8 cellular contexts compared by ENCODE assay signal in the genomic region with DNA sequence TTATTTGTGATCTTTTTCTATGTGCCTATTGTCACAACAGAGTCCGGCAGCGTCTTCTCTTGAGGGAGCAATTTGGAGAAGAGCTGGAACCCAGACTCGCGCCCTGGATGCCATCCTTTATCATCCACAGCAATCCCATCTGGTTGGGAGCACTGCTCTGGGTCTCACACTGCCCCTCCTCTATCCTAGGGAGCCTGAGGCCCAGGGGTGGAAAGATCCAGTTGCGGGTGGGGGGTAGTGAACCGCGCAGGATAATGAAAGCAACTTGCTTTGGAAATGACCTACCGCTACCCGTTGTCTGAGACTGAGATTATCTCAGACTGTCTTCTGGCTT. TPM values are rescaled to one million over a fixed set of nuclear protein-coding genes. Genes with fewer than 3 reads are reported as not detected.
DNase-seq lines count a peak whose midpoint lies in the region; ATAC-seq and TF ChIP-seq lines count a peak whose summit lies in the region.

No MANE protein-coding gene starts in this region.

- no peaks in the 10 kb centered on the region for H3K9me3 ChIP-seq in adipocyte (ENCODE audit: control insufficient read depth, low read length)
- no peaks in the 10 kb centered on the region for H3K9me3 ChIP-seq in thoracic aorta

- no peak for ATAC-seq in activated CD8-positive, alpha-beta memory T cell treated with anti-CD3 and anti-CD28 coated beads, Interleukin-2, amount 10 ng/mL, durations not matched to agents 7 days and 5 days
- ATAC-seq in thoracic aorta (ENCODE audit: insufficient number of reproducible peaks, low FRiP score, low read depth) (no peak), left lobe of liver (no peak), GM19351 (IDR thresholded peaks at IDR 0.05; ENCODE audit: unreplicated experiment) (no peak)

- peak overlapping the region; percentile 57 to 76 for H3K27ac ChIP-seq in thoracic aorta

- H3K9ac ChIP-seq in adipocyte (ENCODE audit: low read length), result peak overlapping the region; percentile 97

- no peaks in the 10 kb centered on the region for H3K27me3 Mint-ChIP-seq in activated CD8-positive, alpha-beta memory T cell treated with anti-CD3 and anti-CD28 coated beads, Interleukin-2, amount 10 ng/mL, durations not matched to agents 7 days and 5 days

- peaks cover 52% of the 10 kb centered on the region for H3K4me1 Mint-ChIP-seq in activated CD8-positive, alpha-beta memory T cell treated with anti-CD3 and anti-CD28 coated beads, Interleukin-2, amount 10 ng/mL, durations not matched to agents 7 days and 5 days

- H3K36me3 ChIP-seq in adipocyte (ENCODE audit: control insufficient read depth, insufficient read depth, low read length, severe bottlenecking) (peaks cover 18% of the 10 kb centered on the region), thoracic aorta (no peaks in the 10 kb centered on the region)

- peak overlapping the region; percentile 94 for H3K4me3 Mint-ChIP-seq in activated CD8-positive, alpha-beta memory T cell treated with anti-CD3 and anti-CD28 coated beads, Interleukin-2, amount 10 ng/mL, durations not matched to agents 7 days and 5 days

- H3K36me3 Mint-ChIP-seq in activated CD8-positive, alpha-beta memory T cell treated with anti-CD3 and anti-CD28 coated beads, Interleukin-2, amount 10 ng/mL, durations not matched to agents 7 days and 5 days, result peaks cover 16% of the 10 kb centered on the region

- no peaks in the 10 kb centered on the region for H3K27me3 ChIP-seq in adipocyte (replicated peaks; ENCODE audit: control insufficient read depth, insufficient read depth, low read length)
- H3K27me3 ChIP-seq in thoracic aorta (replicated peaks; ENCODE audit: insufficient read depth), result no peaks in the 10 kb centered on the region

- H3K27ac Mint-ChIP-seq in activated CD8-positive, alpha-beta memory T cell treated with anti-CD3 and anti-CD28 coated beads, Interleukin-2, amount 10 ng/mL, durations not matched to agents 7 days and 5 days, result peak overlapping the region; percentile 95

- TF ChIP-seq CTCF in thoracic aorta (IDR thresholded peaks at IDR 0.05), result no peak

- CTCF ChIA-PET in activated CD8-positive, alpha-beta memory T cell treated with anti-CD3 and anti-CD28 coated beads, Interleukin-2, amount 10 ng/mL, durations not matched to agents 7 days and 5 days (lab: Charles Lee), result interaction anchor here (1.4 to 7.4 kb wide), 5 partner anchors 9 to 125 kb away, joined by 3 to 66 read pairs (median 27); a partner anchor contains a TSS

- no peak for DNase-seq in activated CD8-positive, alpha-beta memory T cell treated with anti-CD3 and anti-CD28 coated beads, Interleukin-2, amount 10 ng/mL, durations not matched to agents 7 days and 5 days
- DNase-seq in activated CD8-positive, alpha-beta memory T cell treated with anti-CD3 and anti-CD28 coated beads for 24 hours, result no peak
- DNase-seq in adipocyte (ENCODE audit: low read depth) (peak; percentile 52), kidney tubule cell (ENCODE audit: low spot score) (peak; percentile 28), thoracic aorta (ENCODE audit: low spot score) (no peak), GM19240 (ENCODE audit: insufficient read length, low spot score) (no peak), left lobe of liver (ENCODE audit: low spot score) (no peak)

- H3K4me3 ChIP-seq in adipocyte (ENCODE audit: low read length) (peak overlapping the region; percentile 99), thoracic aorta (peak overlapping the region; percentile 80)

- H3K4me1 ChIP-seq in adipocyte (ENCODE audit: control insufficient read depth, insufficient read depth, low read length) (peaks cover 23% of the 10 kb centered on the region), thoracic aorta (ENCODE audit: control insufficient read depth in 1 of 2, low read depth in 2 of 2) (peaks cover 24 to 38% of the 10 kb centered on the region in 2 donors)

- H3K9me3 Mint-ChIP-seq in activated CD8-positive, alpha-beta memory T cell treated with anti-CD3 and anti-CD28 coated beads, Interleukin-2, amount 10 ng/mL, durations not matched to agents 7 days and 5 days (ENCODE audit: low read depth), result no peaks in the 10 kb centered on the region

RNA-seq across cellular contexts. Expression of a gene that starts 0.7 kb away (rescaled TPM):
- 10 to 100 TPM; 40.5 to 46.8 TPM for total RNA-seq in activated CD8-positive, alpha-beta memory T cell treated with anti-CD3 and anti-CD28 coated beads, Interleukin-2, amount 10 ng/mL, durations not matched to agents 7 days and 5 days
- total RNA-seq in thoracic aorta (10 to 100 TPM; 27.4 to 47.1 TPM), left lobe of liver (38.8 TPM)

RNA-seq across cellular contexts. Expression of a gene that starts 4.0 kb away (rescaled TPM):
- total RNA-seq in activated CD8-positive, alpha-beta memory T cell treated with anti-CD3 and anti-CD28 coated beads, Interleukin-2, amount 10 ng/mL, durations not matched to agents 7 days and 5 days, result 10 to 100 TPM; 31.1 to 39.5 TPM
- total RNA-seq in thoracic aorta (10 to 100 TPM; 15.4 to 17.8 TPM), left lobe of liver (16.5 TPM)

RNA-seq across cellular contexts. Expression of a gene that starts 6.3 kb away (rescaled TPM):
- total RNA-seq in activated CD8-positive, alpha-beta memory T cell treated with anti-CD3 and anti-CD28 coated beads, Interleukin-2, amount 10 ng/mL, durations not matched to agents 7 days and 5 days, result 10 to 100 TPM; 60.4 to 78.2 TPM
- total RNA-seq in thoracic aorta (10 to 100 TPM; 42.0 to 55.9 TPM), left lobe of liver (53.3 TPM)

RNA-seq across cellular contexts. Expression of a gene that starts 13.6 kb away (rescaled TPM):
- 100 to 1,000 TPM in 1 of 2 experiments, 10 to 100 TPM in 1; 93.9 to 111 TPM for total RNA-seq in activated CD8-positive, alpha-beta memory T cell treated with anti-CD3 and anti-CD28 coated beads, Interleukin-2, amount 10 ng/mL, durations not matched to agents 7 days and 5 days
- total RNA-seq in thoracic aorta, result 10 to 100 TPM; 14.6 to 40.8 TPM
- total RNA-seq in left lobe of liver, result 48.9 TPM

RNA-seq across cellular contexts. Expression of a gene that starts 17.2 kb away (rescaled TPM):
- total RNA-seq in activated CD8-positive, alpha-beta memory T cell treated with anti-CD3 and anti-CD28 coated beads, Interleukin-2, amount 10 ng/mL, durations not matched to agents 7 days and 5 days, result 1 to 10 TPM in 1 of 2 experiments, under 1 TPM in 1; 0.50 to 1.9 TPM
- total RNA-seq in thoracic aorta (10 to 100 TPM; 23.2 to 25.6 TPM), left lobe of liver (114 TPM)

Comparison
In these comparisons a context has a peak if more than half of its experiments do, and no peak if none do; other contexts are left out.
1. DNase-seq: peak in adipocyte (single experiment) and kidney tubule cell (single experiment); none in activated CD8-positive, alpha-beta memory T cell treated with anti-CD3 and anti-CD28 coated beads, Interleukin-2, amount 10 ng/mL, durations not matched to agents 7 days and 5 days (single experiment), activated CD8-positive, alpha-beta memory T cell treated with anti-CD3 and anti-CD28 coated beads for 24 hours (single experiment), thoracic aorta (single experiment), GM19240 (single experiment) and left lobe of liver (single experiment).